In genomic region chr1:48084826-48085225, GRCh38 we compare ENCODE assay signal across 22 cellular contexts.
DNase-seq lines count a peak whose midpoint lies in the region; ATAC-seq and TF ChIP-seq lines count a peak whose summit lies in the region.
"Had no signal": no experiment of that assay in that cellular context is flagged by ENCODE, and none has a peak within 500 bp of the region (broad histone marks: within the 10 kb centered on the region; RNA-seq: fewer than 3 reads in every experiment).

No MANE protein-coding gene starts in this region.

- H3K27ac ChIP-seq in colonic mucosa: no peak overlapping the region
- H3K27ac ChIP-seq: BLaER1 had no signal

- H3K4me3 ChIP-seq in colonic mucosa: no peak overlapping the region
- H3K4me3 ChIP-seq: BLaER1 had no signal

- no peaks in the 10 kb centered on the region for H3K9me3 ChIP-seq in colonic mucosa
- H3K9me3 ChIP-seq: BLaER1, SK-N-SH had no signal

- no peak overlapping the region for H3K9ac ChIP-seq in colonic mucosa (ENCODE audit: low read depth in 2 of 2, low read length in 2 of 2)
- H3K9ac ChIP-seq: BLaER1, SK-N-SH had no signal

- peak; percentile 26 for DNase-seq in HT-29 (ENCODE audit: low spot score)
- DNase-seq in colonic mucosa: peak; percentile 41
- DNase-seq in left colon: peak in 1 of 2 donors; percentile 42
- DNase-seq in ureter (ENCODE audit: low spot score): peak; percentile 40
- DNase-seq in DMS79 (lab: John Stamatoyannopoulos, UW): no peak
- DNase-seq in COLO829 (ENCODE audit: low spot score): no peak
- no peak for DNase-seq in cortex of kidney (lab: John Stamatoyannopoulos, UW)
- DNase-seq: Calu3; CD4-positive, alpha-beta memory T cell; GDM1; GOT3; HCEC 1CT; NCI-H1092; NCI-H1436 treated with DMSO at 0.1 percent for 48 hours; NCI-H1930; NCI-H2227 treated with DMSO at 0.1 percent for 48 hours; NCI-H510A treated with DMSO at 0.1 percent for 48 hours; NCI-H748 treated with DMSO at 0.1 percent for 48 hours; NK-92 treated with Interleukin-12 subunit alpha and Interleukin-12 subunit beta, amount 100 ng/mL, for 24 hours; SIG-M5; SK-N-SH had no signal

- TF ChIP-seq CTCF in colonic mucosa (IDR thresholded peaks at IDR 0.05): no peak

- H3K36me3 ChIP-seq in colonic mucosa: no peaks in the 10 kb centered on the region
- H3K36me3 ChIP-seq: BLaER1 had no signal

- no peaks in the 10 kb centered on the region for H3K4me1 ChIP-seq in colonic mucosa
- H3K4me1 ChIP-seq: BLaER1 had no signal

- peak; percentile 30 for ATAC-seq in left colon

- intact Hi-C loops in colonic mucosa (cut with DNase I): no loop called here
- intact Hi-C loops in left colon (cut with DNase I, micrococcal nuclease): no loop called here

- H3K27me3 ChIP-seq in colonic mucosa: no peaks in the 10 kb centered on the region
- H3K27me3 ChIP-seq: BLaER1 had no signal

Comparison
In these comparisons a context has a peak if more than half of its experiments do, and no peak if none do; other contexts are left out.
1. DNase-seq: peak in HT-29 (single experiment), colonic mucosa (single experiment) and ureter (single experiment); none in DMS79 (single experiment), COLO829 (single experiment) and cortex of kidney (single experiment).